Comparison of ENCODE assay signal across 18 cellular contexts in the genomic region with DNA sequence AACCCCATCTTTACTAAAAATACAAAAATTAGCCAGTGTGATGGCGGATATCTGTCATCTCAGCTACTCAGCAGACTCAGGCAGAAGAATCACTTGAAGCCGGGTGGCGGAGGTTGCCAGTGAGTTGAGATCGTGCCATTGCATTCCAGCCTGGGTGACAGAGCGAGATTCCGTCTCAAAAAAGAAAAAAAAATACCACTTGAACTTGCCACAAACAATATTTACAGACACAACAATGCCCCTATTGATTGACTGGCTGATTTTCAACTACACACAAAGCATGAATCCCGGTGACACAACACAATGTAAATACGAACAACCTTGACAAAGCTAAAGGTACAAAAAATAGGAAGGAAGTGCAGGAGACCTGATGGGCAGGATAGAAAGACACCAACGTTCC. TPM values are rescaled to one million over a fixed set of nuclear protein-coding genes. Genes with fewer than 3 reads are reported as not detected.
DNase-seq lines count a peak whose midpoint lies in the region; ATAC-seq and TF ChIP-seq lines count a peak whose summit lies in the region.
"Had no signal": no experiment of that assay in that cellular context is flagged by ENCODE, and none has a peak within 500 bp of the region (broad histone marks: within the 10 kb centered on the region; RNA-seq: fewer than 3 reads in every experiment).

No MANE protein-coding gene starts in this region.

- no peaks in the 10 kb centered on the region for H3K9me3 ChIP-seq in HCT116 (ENCODE audit: control insufficient read depth in 1 of 2, insufficient read depth in 1 of 2, low read depth in 1 of 2, low read length in 2 of 2)
- H3K9me3 ChIP-seq: upper lobe of right lung had no signal

- RAD21 ChIA-PET in HCT116 (lab: Charles Lee; ENCODE audit: low non-redundant PET in 1 of 2, low total read pairs in 2 of 2, uncharacterized antibody in 2 of 2, unreplicated experiment in 2 of 2), result no interaction called here

- H3K27ac ChIP-seq in HCT116 (ENCODE audit: low read depth, low read length) (no peak overlapping the region), VCaP (peak overlapping the region; percentile 99), rectal smooth muscle tissue (ENCODE audit: low read depth, low read length) (peak overlapping the region; percentile 34)
- H3K27ac ChIP-seq: BLaER1 treated with 17β-estradiol and CSF1 and Interleukin-3, amounts not matched to agents 10 nM and 100 nM; parathyroid adenoma; WERI-Rb-1 had no signal

- intact Hi-C loops in HCT116 (cut with micrococcal nuclease), result no loop called here

- POLR2A ChIA-PET in HCT116 (lab: Charles Lee), result no interaction called here

- no peak for ATAC-seq in HCT116
- peak; percentile 33 for ATAC-seq in left lobe of liver
- no peak for ATAC-seq in omental fat pad (ENCODE audit: low FRiP score)
- ATAC-seq in GM18861 (IDR thresholded peaks at IDR 0.05; ENCODE audit: unreplicated experiment), result no peak
- ATAC-seq: naive thymus-derived CD4-positive, alpha-beta T cell; upper lobe of right lung had no signal

- H3K27me3 ChIP-seq in HCT116 (ENCODE audit: insufficient read depth, low read length) (no peaks in the 10 kb centered on the region), rectal smooth muscle tissue (ENCODE audit: control insufficient read depth, insufficient read depth, low read length) (no peaks in the 10 kb centered on the region)
- H3K27me3 ChIP-seq: BLaER1 treated with 17β-estradiol and CSF1 and Interleukin-3, amounts not matched to agents 10 nM and 100 nM; upper lobe of right lung had no signal

- H3K36me3 ChIP-seq in HCT116 (ENCODE audit: control insufficient read depth in 1 of 2, insufficient read depth in 2 of 2, low read length in 2 of 2), result no peaks in the 10 kb centered on the region
- H3K36me3 ChIP-seq in rectal smooth muscle tissue (ENCODE audit: control insufficient read depth, insufficient read depth, low read length), result no peaks in the 10 kb centered on the region
- H3K36me3 ChIP-seq: upper lobe of right lung had no signal

- CTCF ChIA-PET in HCT116 (lab: Charles Lee), result no interaction called here

- DNase-seq in HCT116 (ENCODE audit: low read depth, low spot score) (no peak), left lobe of liver (ENCODE audit: low spot score) (no peak), omental fat pad (ENCODE audit: low spot score) (no peak)
- DNase-seq in activated CD4-positive, CD25-positive, alpha-beta regulatory T cell (lab: John Stamatoyannopoulos, UW), result no peak
- DNase-seq: activated naive CD4-positive, alpha-beta T cell treated with anti-CD3 and anti-CD28 coated beads, Interleukin-2, amount 50 U/mL, for 16 hours; amygdala; caudate nucleus; dermis blood vessel endothelial cell; naive thymus-derived CD4-positive, alpha-beta T cell; NCI-H2081 treated with DMSO at 0.1 percent for 48 hours; NCI-H446 treated with DMSO at 0.1 percent for 48 hours; upper lobe of right lung had no signal

- no TSS peak for BruUV-seq in HCT116 (replicated peaks; lab: Mats Ljungman, UMichigan)

- TF ChIP-seq POLR2A in HCT116 (IDR thresholded peaks at IDR 0.05; ENCODE audit: borderline replicate concordance, extremely low read depth, insufficient read depth, insufficient read length), result no peak

- no peak overlapping the region for H2AFZ ChIP-seq in HCT116 (ENCODE audit: low read depth, low read length, poor library complexity, severe bottlenecking)
- H2AFZ ChIP-seq: parathyroid adenoma had no signal

- H3K9ac ChIP-seq in HCT116 (ENCODE audit: low read length) (no peak overlapping the region), rectal smooth muscle tissue (ENCODE audit: low read length) (no peak overlapping the region)
- H3K9ac ChIP-seq: BLaER1 treated with 17β-estradiol and CSF1 and Interleukin-3, amounts not matched to agents 10 nM and 100 nM; parathyroid adenoma had no signal

- H3K4me1 ChIP-seq in HCT116 (ENCODE audit: control insufficient read depth in 1 of 2, insufficient read depth in 2 of 2, low read length in 2 of 2), result peaks cover 76 to 99% of the 10 kb centered on the region in 2 experiments
- peaks cover 19% of the 10 kb centered on the region for H3K4me1 ChIP-seq in rectal smooth muscle tissue (ENCODE audit: control insufficient read depth, insufficient read depth, low read length)
- H3K4me1 ChIP-seq: parathyroid adenoma had no signal

- H3K79me2 ChIP-seq in HCT116 (ENCODE audit: insufficient read depth, low read length), result peaks cover 60% of the 10 kb centered on the region
- H3K79me2 ChIP-seq: parathyroid adenoma had no signal

- H3K4me3 ChIP-seq in HCT116 (replicated peaks in 1 of 2; ENCODE audit: low read depth in 1 of 2, low read length in 2 of 2) (no peak overlapping the region), rectal smooth muscle tissue (ENCODE audit: low read length) (no peak overlapping the region)
- H3K4me3 ChIP-seq: BLaER1 treated with 17β-estradiol and CSF1 and Interleukin-3, amounts not matched to agents 10 nM and 100 nM; upper lobe of right lung had no signal

- TF ChIP-seq CTCF in HCT116 (IDR thresholded peaks at IDR 0.05 in 2 of 3, conservative IDR thresholded peaks at IDR 0.05 in 1 of 3; ENCODE audit: borderline replicate concordance in 1 of 3, insufficient read depth in 1 of 3, low read depth in 2 of 3, low read length in 2 of 3) (no peak), VCaP (conservative IDR thresholded peaks at IDR 0.05) (no peak), omental fat pad (IDR thresholded peaks at IDR 0.05) (no peak)

- no peaks in the 10 kb centered on the region for H4K20me1 ChIP-seq in HCT116 (ENCODE audit: insufficient read depth)

- peak overlapping the region; percentile 71; the same call in 1 of the 2 replicates for H3K4me2 ChIP-seq in HCT116 (ENCODE audit: low read length)
- H3K4me2 ChIP-seq: BLaER1 treated with 17β-estradiol and CSF1 and Interleukin-3, amounts not matched to agents 10 nM and 100 nM had no signal

- TF ChIP-seq RAD21 in HCT116 (IDR thresholded peaks at IDR 0.05; ENCODE audit: low read depth), result no peak

- no peaks in the 10 kb centered on the region for H3K9me2 ChIP-seq in HCT116 (ENCODE audit: insufficient read depth)

TF ChIP-seq in HCT116, 20 proteins besides CTCF, POLR2A, EP300 and RAD21 (continues in another document):
- TF ChIP-seq EZH2phosphoT487 (IDR thresholded peaks at IDR 0.05; ENCODE audit: borderline replicate concordance) (no peak), ZNF274 (IDR thresholded peaks at IDR 0.05; ENCODE audit: low read depth, low read length) (no peak), EZH2 (IDR thresholded peaks at IDR 0.05) (no peak), CEBPB (IDR thresholded peaks at IDR 0.05; ENCODE audit: low read depth) (no peak), FOSL1 (IDR thresholded peaks at IDR 0.05; ENCODE audit: low read depth) (no peak), JUND (IDR thresholded peaks at IDR 0.05) (no peak), ELF1 (IDR thresholded peaks at IDR 0.05; ENCODE audit: borderline replicate concordance, low read depth) (no peak), YY1 (IDR thresholded peaks at IDR 0.05; ENCODE audit: extremely low read depth, insufficient replicate concordance, low read depth, low read length) (no peak), POLR2AphosphoS5 (IDR thresholded peaks at IDR 0.05; ENCODE audit: low read depth, low read length) (no peak), TCF7L2 (IDR thresholded peaks at IDR 0.05; ENCODE audit: borderline replicate concordance, extremely low read depth, insufficient read depth, insufficient read length) (no peak), REST (IDR thresholded peaks at IDR 0.05; ENCODE audit: low read depth) (no peak), CBX3 (IDR thresholded peaks at IDR 0.05; ENCODE audit: low read depth) (no peak), SRF (IDR thresholded peaks at IDR 0.05; ENCODE audit: low read depth) (no peak), SIN3A (IDR thresholded peaks at IDR 0.05; ENCODE audit: low read depth) (no peak), SP1 (IDR thresholded peaks at IDR 0.05; ENCODE audit: low read depth) (no peak), EGR1 (IDR thresholded peaks at IDR 0.05; ENCODE audit: low read depth) (no peak)
- TF ChIP-seq, protein P1, sequence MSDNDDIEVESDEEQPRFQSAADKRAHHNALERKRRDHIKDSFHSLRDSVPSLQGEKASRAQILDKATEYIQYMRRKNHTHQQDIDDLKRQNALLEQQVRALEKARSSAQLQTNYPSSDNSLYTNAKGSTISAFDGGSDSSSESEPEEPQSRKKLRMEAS (IDR thresholded peaks at IDR 0.05), result no peak

RNA-seq across cellular contexts. Expression of gene NXN, which starts 49.3 kb away (rescaled TPM):
- total RNA-seq in HCT116 (2021; ENCODE audit: unreplicated experiment) (83.7 TPM), left lobe of liver (8.1 TPM), omental fat pad (10 to 100 TPM in 3 of 4 donors, 1 to 10 TPM in 1; 6.8 to 16.6 (median 11.1) TPM)
- 60.7 and 64.7 TPM in 2 replicates for polyA plus RNA-seq in HCT116 (2012)
